9 cellular contexts compared by ENCODE assay signal in the genomic region with DNA sequence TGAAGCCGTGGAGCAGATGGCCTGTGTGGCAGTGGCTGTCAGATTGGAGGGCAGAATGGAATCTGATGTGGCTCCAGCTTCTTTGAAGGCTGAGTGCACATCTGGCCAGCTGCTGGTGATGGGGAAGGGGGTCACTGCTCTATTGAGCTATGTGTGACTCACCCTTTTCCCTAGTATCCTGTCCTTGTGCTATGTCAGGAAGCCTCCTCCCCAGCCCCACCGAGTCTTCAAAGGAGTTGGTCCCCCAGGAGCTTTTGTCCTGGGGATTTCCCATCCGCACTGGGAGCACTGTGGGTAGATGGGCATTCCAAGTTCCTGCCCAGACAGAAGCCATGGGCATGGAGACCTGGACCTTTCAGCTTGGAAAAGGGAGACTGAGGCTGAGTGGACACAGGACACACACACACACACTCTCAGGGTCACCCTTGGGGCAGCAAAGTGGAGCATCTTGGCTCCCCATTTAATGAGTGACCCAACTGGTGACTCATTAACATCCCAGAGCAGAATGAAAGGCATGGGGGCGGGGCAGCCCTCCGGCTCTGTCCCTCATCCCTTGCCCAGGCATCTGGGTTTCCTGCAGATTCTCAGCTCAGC. TPM values are rescaled to one million over a fixed set of nuclear protein-coding genes. Genes with fewer than 3 reads are reported as not detected.
DNase-seq lines count a peak whose midpoint lies in the region; ATAC-seq, FAIRE-seq and TF ChIP-seq lines count a peak whose summit lies in the region.
"Had no signal": no experiment of that assay in that cellular context is flagged by ENCODE, and none has a peak within 500 bp of the region (broad histone marks: within the 10 kb centered on the region; RNA-seq: fewer than 3 reads in every experiment).

No MANE protein-coding gene starts in this region.

- peak overlapping the region; percentile 21 for H3K27ac Mint-ChIP-seq in activated CD4-positive, alpha-beta T cell treated with anti-CD3 and anti-CD28 coated beads for 36 hours
- H3K27ac Mint-ChIP-seq in activated CD4-positive, alpha-beta T cell treated with anti-CD3 and anti-CD28 coated beads, Interleukin-2, amount 10 ng/mL, durations not matched to agents 7 days and 5 days = no peak overlapping the region
- H3K27ac Mint-ChIP-seq in type B pancreatic cell = peak overlapping the region; percentile 57

- no peaks in the 10 kb centered on the region for H3K9me3 ChIP-seq in HepG2 (ENCODE audit: low read length)

- H3K4me3 Mint-ChIP-seq in activated CD4-positive, alpha-beta T cell treated with anti-CD3 and anti-CD28 coated beads for 36 hours = no peak overlapping the region
- H3K4me3 Mint-ChIP-seq in activated CD4-positive, alpha-beta T cell treated with anti-CD3 and anti-CD28 coated beads, Interleukin-2, amount 10 ng/mL, durations not matched to agents 7 days and 5 days = no peak overlapping the region
- H3K4me3 Mint-ChIP-seq in type B pancreatic cell = peak overlapping the region; percentile 100

- TF ChIP-seq CTCF in cardiac fibroblast (IDR thresholded peaks at IDR 0.05; ENCODE audit: low read depth, low read length) (no peak), HepG2 (CRISPR knock-in tag; IDR thresholded peaks at IDR 0.05) (no peak), type B pancreatic cell (conservative IDR thresholded peaks at IDR 0.05) (no peak)

- no peak for TF ChIP-seq EP300 in HepG2 (IDR thresholded peaks at IDR 0.05; ENCODE audit: low read depth in 2 of 2, low read length in 2 of 2)
- TF ChIP-seq EP300 in HepG2 (CRISPR knock-in tag; IDR thresholded peaks at IDR 0.05; ENCODE audit: borderline replicate concordance) = no peak

- DNase-seq in activated CD4-positive, alpha-beta T cell treated with anti-CD3 and anti-CD28 coated beads for 36 hours = no peak
- DNase-seq in activated CD4-positive, alpha-beta T cell treated with anti-CD3 and anti-CD28 coated beads, Interleukin-2, amount 10 ng/mL, durations not matched to agents 7 days and 5 days = no peak
- DNase-seq in cardiac fibroblast (ENCODE audit: low read depth in 2 of 2) (peak; percentile 70 to 88), HepG2 (ENCODE audit: low spot score) (peak; percentile 57), type B pancreatic cell (ENCODE audit: extremely low spot score, unreplicated experiment) (no peak)
- DNase-seq: 8988T had no signal

- TF ChIP-seq RAD21 in HepG2 (CRISPR knock-in tag; IDR thresholded peaks at IDR 0.05) = no peak

- 13% methylated on average over 3 of the region's 5 CpGs for whole genome bisulfite sequencing in HepG2 (ENCODE audit: low lambda C conversion rate)

- 0 out of 2 replicates have a peak overlapping the region, but pooled peaks have one; percentile 0 for H3K9ac ChIP-seq in HepG2 (ENCODE audit: insufficient read depth, low read depth, low read length)

- no peaks in the 10 kb centered on the region for H3K9me3 Mint-ChIP-seq in activated CD4-positive, alpha-beta T cell treated with anti-CD3 and anti-CD28 coated beads for 36 hours (ENCODE audit: low read depth)
- no peaks in the 10 kb centered on the region for H3K9me3 Mint-ChIP-seq in activated CD4-positive, alpha-beta T cell treated with anti-CD3 and anti-CD28 coated beads, Interleukin-2, amount 10 ng/mL, durations not matched to agents 7 days and 5 days
- H3K9me3 Mint-ChIP-seq in type B pancreatic cell = no peaks in the 10 kb centered on the region

- no peaks in the 10 kb centered on the region; a peak in 1 of 5 replicates for H3K27me3 ChIP-seq in HepG2 (ENCODE audit: control insufficient read depth in 1 of 2, insufficient read depth in 2 of 2, low read length in 2 of 2)

- intact Hi-C loops in activated CD4-positive, alpha-beta T cell treated with anti-CD3 and anti-CD28 coated beads for 36 hours (cut with DNase I, micrococcal nuclease) = no loop called here
- intact Hi-C loops in HepG2 (cut with micrococcal nuclease; ENCODE audit: unreplicated experiment) = no loop called here

- POLR2A ChIA-PET in activated CD4-positive, alpha-beta T cell treated with anti-CD3 and anti-CD28 coated beads for 36 hours (lab: Charles Lee) = no interaction called here
- POLR2A ChIA-PET in activated CD4-positive, alpha-beta T cell treated with anti-CD3 and anti-CD28 coated beads, Interleukin-2, amount 10 ng/mL, durations not matched to agents 7 days and 5 days (lab: Charles Lee) = no interaction called here
- POLR2A ChIA-PET in HepG2 (lab: Yijun Ruan, JAX) = interaction anchor here (1.1 to 2.7 kb wide), 5 partner anchors 9 to 165 kb away, joined by 3 to 19 read pairs (median 5); no protein-coding TSS in a partner anchor

- H3K79me2 ChIP-seq in HepG2 (ENCODE audit: insufficient read depth, low read length) = peaks cover 34% of the 10 kb centered on the region

- in situ Hi-C loops in HepG2 (cut with HindIII; ENCODE audit: extremely low pct_ligation_motif_present, low pct_unique_long_range_greater_than_20kb) = no loop called here

- no peaks in the 10 kb centered on the region for H4K20me1 ChIP-seq in HepG2 (ENCODE audit: insufficient read depth, low read length)

- H3K27me3 Mint-ChIP-seq in activated CD4-positive, alpha-beta T cell treated with anti-CD3 and anti-CD28 coated beads for 36 hours = no peaks in the 10 kb centered on the region
- H3K27me3 Mint-ChIP-seq in activated CD4-positive, alpha-beta T cell treated with anti-CD3 and anti-CD28 coated beads, Interleukin-2, amount 10 ng/mL, durations not matched to agents 7 days and 5 days = no peaks in the 10 kb centered on the region
- H3K27me3 Mint-ChIP-seq in type B pancreatic cell = no peaks in the 10 kb centered on the region

- H3K36me3 Mint-ChIP-seq in activated CD4-positive, alpha-beta T cell treated with anti-CD3 and anti-CD28 coated beads for 36 hours (ENCODE audit: low read depth) = peaks cover 19% of the 10 kb centered on the region
- peaks cover 3% of the 10 kb centered on the region for H3K36me3 Mint-ChIP-seq in activated CD4-positive, alpha-beta T cell treated with anti-CD3 and anti-CD28 coated beads, Interleukin-2, amount 10 ng/mL, durations not matched to agents 7 days and 5 days (ENCODE audit: low read depth)
- H3K36me3 Mint-ChIP-seq in type B pancreatic cell = peaks cover 10% of the 10 kb centered on the region

- TF ChIP-seq POLR2A in HepG2 (IDR thresholded peaks at IDR 0.05; ENCODE audit: insufficient read depth in 1 of 2, low read depth in 2 of 2, low read length in 2 of 2) = no peak

- H3K36me3 ChIP-seq in HepG2 (replicated peaks in 1 of 2; ENCODE audit: control insufficient read depth in 1 of 2, insufficient read depth in 2 of 2, low read length in 2 of 2) = peaks cover 15 to 25% of the 10 kb centered on the region in 2 experiments

- peaks cover 48% of the 10 kb centered on the region for H3K4me1 ChIP-seq in HepG2 (ENCODE audit: insufficient read depth, low read length)

- peak overlapping the region; percentile 90 for H3K4me2 ChIP-seq in HepG2 (ENCODE audit: low read depth, low read length)

- H3K4me3 ChIP-seq in cardiac fibroblast (replicated peaks in 1 of 2; ENCODE audit: low read depth in 2 of 2, low read length in 2 of 2) (peak overlapping the region; percentile 95 to 98), HepG2 (replicated peaks in 1 of 3; ENCODE audit: insufficient read depth in 1 of 3, low read depth in 2 of 3, low read length in 3 of 3) (peak overlapping the region in 2 of 3 experiments; percentile 6 to 19; a peak in 3 of 6 replicates)

- ATAC-seq in activated CD4-positive, alpha-beta T cell treated with anti-CD3 and anti-CD28 coated beads for 36 hours = no peak
- ATAC-seq in HepG2 (peak; percentile 49), GM18861 (IDR thresholded peaks at IDR 0.05; ENCODE audit: unreplicated experiment) (no peak), GM21447 (IDR thresholded peaks at IDR 0.05; ENCODE audit: unreplicated experiment) (no peak), GM18517 (IDR thresholded peaks at IDR 0.05; ENCODE audit: unreplicated experiment) (no peak)

- FAIRE-seq in HepG2 (lab: Jason Lieb, UNC) = peak; percentile 75

- peaks cover 28% of the 10 kb centered on the region for H3K4me1 Mint-ChIP-seq in activated CD4-positive, alpha-beta T cell treated with anti-CD3 and anti-CD28 coated beads for 36 hours
- peaks cover 47% of the 10 kb centered on the region for H3K4me1 Mint-ChIP-seq in activated CD4-positive, alpha-beta T cell treated with anti-CD3 and anti-CD28 coated beads, Interleukin-2, amount 10 ng/mL, durations not matched to agents 7 days and 5 days
- peaks cover 25% of the 10 kb centered on the region for H3K4me1 Mint-ChIP-seq in type B pancreatic cell (ENCODE audit: unreplicated experiment)

- no peak overlapping the region for H2AFZ ChIP-seq in HepG2 (ENCODE audit: low read length)

- BruUV-seq in HepG2 (replicated peaks; lab: Mats Ljungman, UMichigan) = no TSS peak

- CTCF ChIA-PET in activated CD4-positive, alpha-beta T cell treated with anti-CD3 and anti-CD28 coated beads for 36 hours (lab: Charles Lee) = interaction anchor here (1.4 kb wide), 1 partner anchor 11 kb away, joined by 3 read pairs; no protein-coding TSS in a partner anchor
- CTCF ChIA-PET in activated CD4-positive, alpha-beta T cell treated with anti-CD3 and anti-CD28 coated beads, Interleukin-2, amount 10 ng/mL, durations not matched to agents 7 days and 5 days (lab: Charles Lee) = interaction anchor here (0.6 to 4.4 kb wide), 5 partner anchors 11 to 317 kb away, joined by 3 to 21 read pairs (median 4); no protein-coding TSS in a partner anchor
- CTCF ChIA-PET in HepG2 (lab: Yijun Ruan, JAX; ENCODE audit: low intra/inter-chr PET ratio, low total read pairs) = interaction anchor here (1.3 kb wide), 1 partner anchor 18 kb away, joined by 3 read pairs; no protein-coding TSS in a partner anchor

- H3K27ac ChIP-seq in HepG2 (ENCODE audit: extremely low read length, insufficient read depth, low read length) = peak overlapping the region; percentile 69

RNA-seq across cellular contexts. Expression of a gene that starts 3.3 kb away (rescaled TPM):
- total RNA-seq in activated CD4-positive, alpha-beta T cell treated with anti-CD3 and anti-CD28 coated beads for 36 hours = 10 to 100 TPM; 20.3 to 23.1 TPM
- total RNA-seq in activated CD4-positive, alpha-beta T cell treated with anti-CD3 and anti-CD28 coated beads, Interleukin-2, amount 10 ng/mL, durations not matched to agents 7 days and 5 days = 10 to 100 TPM; 11.3 to 11.9 TPM
- total RNA-seq in HepG2 (2016; rRNA removed; fragmentation: Illumina TruSeq; extraction: Trizol) = 31.3 and 83.8 TPM in 2 replicates
- 10.9 and 11.9 TPM in 2 replicates for total RNA-seq in HepG2 (2016; cell fraction: cytosol; rRNA removed; fragmentation: Illumina TruSeq; extraction: Trizol; ENCODE audit: low read depth)
- 27.2 and 84.9 TPM in 2 replicates for total RNA-seq in HepG2 (2016; cell fraction: insoluble cytoplasmic fraction; rRNA removed; fragmentation: Illumina TruSeq; extraction: Trizol)
- 21.3 and 21.4 TPM in 2 replicates for total RNA-seq in HepG2 (2016; cell fraction: membrane; rRNA removed; fragmentation: Illumina TruSeq; extraction: Trizol)
- total RNA-seq in HepG2 (2016; cell fraction: nucleus; rRNA removed; fragmentation: Illumina TruSeq; extraction: Trizol) = 63.4 and 80.5 TPM in 2 replicates
- 83.6 and 101 TPM in 2 replicates for polyA plus RNA-seq in HepG2 (2011; rRNA removed)
- polyA plus RNA-seq in HepG2 (2011; cell fraction: cytosol; rRNA removed) = 50.5 and 96.5 TPM in 2 replicates
- polyA plus RNA-seq in HepG2 (2011; cell fraction: nucleus; rRNA removed) = 91.5 and 110 TPM in 2 replicates
- 46.1 and 57.3 TPM in 2 replicates for polyA plus RNA-seq in HepG2 (2012)
- 8.9 and 11.1 TPM in 2 replicates for polyA plus RNA-seq in HepG2 (2016; cell fraction: cytosol; fragmentation: Illumina TruSeq; extraction: Trizol; ENCODE audit: low read depth)
- 30.8 and 35.3 TPM in 2 replicates for polyA plus RNA-seq in HepG2 (2016; cell fraction: insoluble cytoplasmic fraction; fragmentation: Illumina TruSeq; extraction: Trizol; ENCODE audit: low read depth)
- 15.5 and 16.1 TPM in 2 replicates for polyA plus RNA-seq in HepG2 (2016; cell fraction: membrane; fragmentation: Illumina TruSeq; extraction: Trizol; ENCODE audit: low read depth)
- 114 and 127 TPM in 2 replicates for polyA plus RNA-seq in HepG2 (2016; cell fraction: nucleus; fragmentation: Illumina TruSeq; extraction: Trizol; ENCODE audit: insufficient read depth, low read depth)
- polyA minus RNA-seq in HepG2 (2011; rRNA and poly(A)+ RNA removed; ENCODE audit: low replicate concordance) = 129 and 168 TPM in 2 replicates
- polyA minus RNA-seq in HepG2 (2011; cell fraction: cytosol; rRNA and poly(A)+ RNA removed) = 52.3 and 73.2 TPM in 2 replicates
- polyA minus RNA-seq in HepG2 (2011; cell fraction: nucleus; rRNA and poly(A)+ RNA removed) = 20.1 and 27.8 TPM in 2 replicates
- total RNA-seq in type B pancreatic cell (ENCODE audit: low replicate concordance) = 151 and 229 TPM in 2 replicates

RNA-seq across cellular contexts. Expression of a gene that starts 39.6 kb away (rescaled TPM):
- total RNA-seq in activated CD4-positive, alpha-beta T cell treated with anti-CD3 and anti-CD28 coated beads for 36 hours = 10 to 100 TPM; 16.8 to 22.0 TPM
- 10 to 100 TPM; 55.8 to 62.3 TPM for total RNA-seq in activated CD4-positive, alpha-beta T cell treated with anti-CD3 and anti-CD28 coated beads, Interleukin-2, amount 10 ng/mL, durations not matched to agents 7 days and 5 days
- total RNA-seq in HepG2 (2016; rRNA removed; fragmentation: Illumina TruSeq; extraction: Trizol) (35.8 and 67.5 TPM in 2 replicates), type B pancreatic cell (ENCODE audit: low replicate concordance) (7.5 and 11.3 TPM in 2 replicates)
- 24.1 and 26.9 TPM in 2 replicates for total RNA-seq in HepG2 (2016; cell fraction: cytosol; rRNA removed; fragmentation: Illumina TruSeq; extraction: Trizol; ENCODE audit: low read depth)
- 31.0 and 63.9 TPM in 2 replicates for total RNA-seq in HepG2 (2016; cell fraction: insoluble cytoplasmic fraction; rRNA removed; fragmentation: Illumina TruSeq; extraction: Trizol)
- 48.4 and 52.8 TPM in 2 replicates for total RNA-seq in HepG2 (2016; cell fraction: membrane; rRNA removed; fragmentation: Illumina TruSeq; extraction: Trizol)
- total RNA-seq in HepG2 (2016; cell fraction: nucleus; rRNA removed; fragmentation: Illumina TruSeq; extraction: Trizol) = 82.9 and 86.5 TPM in 2 replicates
- 55.0 and 55.2 TPM in 2 replicates for polyA plus RNA-seq in HepG2 (2011; rRNA removed)
- 19.4 and 33.8 TPM in 2 replicates for polyA plus RNA-seq in HepG2 (2011; cell fraction: cytosol; rRNA removed)
- 229 and 337 TPM in 2 replicates for polyA plus RNA-seq in HepG2 (2011; cell fraction: nucleus; rRNA removed)
- 36.3 and 37.7 TPM in 2 replicates for polyA plus RNA-seq in HepG2 (2012)
- 14.1 and 14.2 TPM in 2 replicates for polyA plus RNA-seq in HepG2 (2016; cell fraction: cytosol; fragmentation: Illumina TruSeq; extraction: Trizol; ENCODE audit: low read depth)
- 33.8 and 39.1 TPM in 2 replicates for polyA plus RNA-seq in HepG2 (2016; cell fraction: insoluble cytoplasmic fraction; fragmentation: Illumina TruSeq; extraction: Trizol; ENCODE audit: low read depth)
- 33.4 and 35.7 TPM in 2 replicates for polyA plus RNA-seq in HepG2 (2016; cell fraction: membrane; fragmentation: Illumina TruSeq; extraction: Trizol; ENCODE audit: low read depth)
- polyA plus RNA-seq in HepG2 (2016; cell fraction: nucleus; fragmentation: Illumina TruSeq; extraction: Trizol; ENCODE audit: insufficient read depth, low read depth) = 217 and 242 TPM in 2 replicates
- polyA minus RNA-seq in HepG2 (2011; rRNA and poly(A)+ RNA removed; ENCODE audit: low replicate concordance) = 39.6 and 88.9 TPM in 2 replicates
- polyA minus RNA-seq in HepG2 (2011; cell fraction: cytosol; rRNA and poly(A)+ RNA removed) = 23.0 and 24.3 TPM in 2 replicates
- 51.5 and 67.3 TPM in 2 replicates for polyA minus RNA-seq in HepG2 (2011; cell fraction: nucleus; rRNA and poly(A)+ RNA removed)

Comparison
In these comparisons a context has a peak if more than half of its experiments do, and no peak if none do; other contexts are left out.
1. DNase-seq: peak in cardiac fibroblast (2 of 2) and HepG2 (single experiment); none in activated CD4-positive, alpha-beta T cell treated with anti-CD3 and anti-CD28 coated beads for 36 hours (single experiment), activated CD4-positive, alpha-beta T cell treated with anti-CD3 and anti-CD28 coated beads, Interleukin-2, amount 10 ng/mL, durations not matched to agents 7 days and 5 days (single experiment) and type B pancreatic cell (single experiment).